Comparison of ENCODE assay signal across 25 cellular contexts in genomic region chr6:18147616-18148015, GRCh38. TPM values are rescaled to one million over a fixed set of nuclear protein-coding genes. Genes with fewer than 3 reads are reported as not detected.
DNase-seq lines count a peak whose midpoint lies in the region; ATAC-seq and TF ChIP-seq lines count a peak whose summit lies in the region.
"Had no signal": no experiment of that assay in that cellular context is flagged by ENCODE, and none has a peak within 500 bp of the region (broad histone marks: within the 10 kb centered on the region; RNA-seq: fewer than 3 reads in every experiment).

No MANE protein-coding gene starts in this region.

- POLR2A ChIA-PET in PC-3 (lab: Charles Lee; ENCODE audit: unreplicated experiment) = no interaction called here
- POLR2A ChIA-PET in CD4-positive, alpha-beta T cell (lab: Charles Lee) = no interaction called here

- TSS peak; percentile 42 for BruUV-seq in PC-3 (replicated peaks; lab: Mats Ljungman, UMichigan)

- no peaks in the 10 kb centered on the region for H3F3A ChIP-seq in PC-3 (ENCODE audit: low read length, unreplicated experiment)

- DNase-seq in PC-3 (no peak), epithelial cell of prostate (ENCODE audit: low read depth, low spot score) (no peak), transverse colon (no peak), putamen (ENCODE audit: low spot score) (no peak)
- DNase-seq in CD4-positive, alpha-beta T cell = no peak
- no peak for DNase-seq in T-helper 2 cell treated with Interferon-gamma antibody and Interleukin-4, amounts not matched to agents 5 μg/mL and 100 μg/mL, for 36 hours (ENCODE audit: low spot score)
- DNase-seq: activated CD4-positive, alpha-beta T cell treated with anti-CD3 and anti-CD28 coated beads, Interleukin-2, amount 50 U/mL, for 1 hour; activated naive CD4-positive, alpha-beta T cell treated with anti-CD3 and anti-CD28 coated beads, Interleukin-2, amount 10 ng/mL, durations not matched to agents 7 days and 5 days; amygdala; effector memory CD4-positive, alpha-beta T cell; KG1; left lung; natural killer cell; NCI-H1436 treated with DMSO at 0.1 percent for 48 hours; NCI-H446 treated with DMSO at 0.1 percent for 48 hours; pancreas; Right ventricle myocardium superior; stimulated activated CD4-positive, alpha-beta T cell treated with anti-CD3 and anti-CD28 coated beads, Interleukin-4, amount 100 ng/mL, for 24 hours; stimulated activated naive B cell treated with anti-CD40 and anti-IgM and Interleukin-4, amounts not matched to agents 10 μg/mL and 1 μg/mL and 100 μg/mL, for 72 hours; T-helper 9 cell; WERI-Rb-1 had no signal

- no peaks in the 10 kb centered on the region for H3K27me3 Mint-ChIP-seq in CD4-positive, alpha-beta T cell
- H3K27me3 Mint-ChIP-seq in T-helper 2 cell treated with Interferon-gamma antibody and Interleukin-4, amounts not matched to agents 5 μg/mL and 100 μg/mL, for 36 hours (ENCODE audit: low read depth) = no peaks in the 10 kb centered on the region
- H3K27me3 Mint-ChIP-seq: activated naive CD4-positive, alpha-beta T cell treated with anti-CD3 and anti-CD28 coated beads, Interleukin-2, amount 10 ng/mL, durations not matched to agents 7 days and 5 days; stimulated activated naive B cell treated with anti-CD40 and anti-IgM and Interleukin-4, amounts not matched to agents 10 μg/mL and 1 μg/mL and 100 μg/mL, for 72 hours had no signal

- H3K27me3 ChIP-seq in PC-3 (ENCODE audit: low read length) = no peaks in the 10 kb centered on the region
- no peaks in the 10 kb centered on the region for H3K27me3 ChIP-seq in liver (ENCODE audit: control insufficient read depth in 4 of 4, insufficient read depth in 4 of 4, low read length in 3 of 4)
- H3K27me3 ChIP-seq in transverse colon = no peaks in the 10 kb centered on the region
- H3K27me3 ChIP-seq in CD4-positive, alpha-beta T cell (ENCODE audit: control insufficient read depth, insufficient read depth, low read length) = no peaks in the 10 kb centered on the region
- H3K27me3 ChIP-seq: left lung, pancreas, right atrium auricular region, suprapubic skin had no signal

- TF ChIP-seq CTCF in PC-3 (conservative IDR thresholded peaks at IDR 0.05; ENCODE audit: low read depth, low read length) (no peak), liver (IDR thresholded peaks at IDR 0.05; ENCODE audit: low read depth, low read length, missing input control) (no peak), transverse colon (IDR thresholded peaks at IDR 0.05) (no peak)
- TF ChIP-seq CTCF in CD4-positive, alpha-beta T cell (IDR thresholded peaks at IDR 0.05) = no peak

- peaks cover 56% of the 10 kb centered on the region for H3K36me3 Mint-ChIP-seq in CD4-positive, alpha-beta T cell (ENCODE audit: low read depth)
- H3K36me3 Mint-ChIP-seq in T-helper 2 cell treated with Interferon-gamma antibody and Interleukin-4, amounts not matched to agents 5 μg/mL and 100 μg/mL, for 36 hours (ENCODE audit: low read depth) = peaks cover 17% of the 10 kb centered on the region

- no peak for TF ChIP-seq POLR2A in transverse colon (IDR thresholded peaks at IDR 0.05)

- intact Hi-C loops in PC-3 (cut with micrococcal nuclease) (loop anchor here (5.0 to 10.0 kb wide), 2 partner anchors 165 to 237 kb away; partner anchors contain the start of gene RNF144B), transverse colon (cut with DNase I; ENCODE audit: low total_unique reads) (no loop called here)
- intact Hi-C loops in CD4-positive, alpha-beta T cell (cut with DNase I, micrococcal nuclease) = no loop called here

- peaks cover 4% of the 10 kb centered on the region for H3K4me1 Mint-ChIP-seq in CD4-positive, alpha-beta T cell (ENCODE audit: low read depth)
- H3K4me1 Mint-ChIP-seq in T-helper 2 cell treated with Interferon-gamma antibody and Interleukin-4, amounts not matched to agents 5 μg/mL and 100 μg/mL, for 36 hours (ENCODE audit: low read depth) = peaks cover 3% of the 10 kb centered on the region

- H3K4me2 ChIP-seq in PC-3 (ENCODE audit: low read length) = peak overlapping the region; percentile 75

- H3K9ac ChIP-seq in PC-3 (ENCODE audit: low read length) (peak overlapping the region; percentile 80), liver (ENCODE audit: low read depth in 1 of 2, low read length in 2 of 2) (no peak overlapping the region)

- H3K27ac Mint-ChIP-seq in CD4-positive, alpha-beta T cell = no peak overlapping the region
- H3K27ac Mint-ChIP-seq in T-helper 2 cell treated with Interferon-gamma antibody and Interleukin-4, amounts not matched to agents 5 μg/mL and 100 μg/mL, for 36 hours = no peak overlapping the region
- H3K27ac Mint-ChIP-seq: activated naive CD4-positive, alpha-beta T cell treated with anti-CD3 and anti-CD28 coated beads, Interleukin-2, amount 10 ng/mL, durations not matched to agents 7 days and 5 days; natural killer cell; stimulated activated naive B cell treated with anti-CD40 and anti-IgM and Interleukin-4, amounts not matched to agents 10 μg/mL and 1 μg/mL and 100 μg/mL, for 72 hours had no signal

- no peaks in the 10 kb centered on the region for H3K9me3 ChIP-seq in PC-3 (ENCODE audit: low read length)
- H3K9me3 ChIP-seq in liver (ENCODE audit: control insufficient read depth in 4 of 4, low read length in 3 of 4) = no peaks in the 10 kb centered on the region
- no peaks in the 10 kb centered on the region for H3K9me3 ChIP-seq in transverse colon
- H3K9me3 ChIP-seq in CD4-positive, alpha-beta T cell (ENCODE audit: control insufficient read depth, low read length) = no peaks in the 10 kb centered on the region
- H3K9me3 ChIP-seq: left lung, pancreas, right atrium auricular region, suprapubic skin had no signal

- no peak overlapping the region for H2AFZ ChIP-seq in PC-3 (ENCODE audit: low read length)

- H3K4me1 ChIP-seq in PC-3 (ENCODE audit: insufficient read depth, low read length) (peaks cover 31% of the 10 kb centered on the region), liver (ENCODE audit: control insufficient read depth in 4 of 4, insufficient read depth in 4 of 4, low read length in 3 of 4) (peaks cover 2 to 15% (median 6%) of the 10 kb centered on the region in 4 donors), transverse colon (peaks cover 0 to 24% (median 11%) of the 10 kb centered on the region in 4 donors)
- H3K4me1 ChIP-seq: pancreas, right atrium auricular region, suprapubic skin had no signal

- H3K36me3 ChIP-seq in PC-3 (ENCODE audit: low read depth, low read length) = peaks cover 4% of the 10 kb centered on the region
- H3K36me3 ChIP-seq in liver (ENCODE audit: control insufficient read depth in 4 of 4, insufficient read depth in 3 of 4, low read depth in 1 of 4, low read length in 3 of 4) = peaks cover 0 to 26% (median 18%) of the 10 kb centered on the region in 4 donors
- H3K36me3 ChIP-seq in transverse colon = peaks cover 0 to 17% (median 2%) of the 10 kb centered on the region in 4 donors
- H3K36me3 ChIP-seq: pancreas had no signal

- H3K4me3 ChIP-seq in PC-3 (ENCODE audit: low read length) (0 out of 2 replicates have a peak overlapping the region, but pooled peaks have one; percentile 25), liver (ENCODE audit: low read depth in 1 of 3, low read length in 3 of 3) (no peak overlapping the region), transverse colon (no peak overlapping the region)
- H3K4me3 ChIP-seq: GM12878, left lung, pancreas, right atrium auricular region, suprapubic skin had no signal

- in situ Hi-C loops in transverse colon (cut with MboI; ENCODE audit: low pct_ligation_motif_present in 1 of 4, low pct_unique_long_range_greater_than_20kb in 1 of 4, low sequenced_read_pairs in 3 of 4) = loop anchor here in 2 of 4 donors (25.0 kb wide), 2 partner anchors 560 to 985 kb away; no protein-coding TSS in a partner anchor

- 73% methylated on average over 2 of the region's 2 CpGs for WGBS in liver
- WGBS in transverse colon (ENCODE audit: low coverage in 1 of 2), 2 donors = 89 to 94% methylated on average over 2 of the region's 2 CpGs

- H3K9me3 Mint-ChIP-seq in CD4-positive, alpha-beta T cell = no peaks in the 10 kb centered on the region
- H3K9me3 Mint-ChIP-seq in T-helper 2 cell treated with Interferon-gamma antibody and Interleukin-4, amounts not matched to agents 5 μg/mL and 100 μg/mL, for 36 hours = no peaks in the 10 kb centered on the region
- H3K9me3 Mint-ChIP-seq: activated naive CD4-positive, alpha-beta T cell treated with anti-CD3 and anti-CD28 coated beads, Interleukin-2, amount 10 ng/mL, durations not matched to agents 7 days and 5 days; natural killer cell; stimulated activated naive B cell treated with anti-CD40 and anti-IgM and Interleukin-4, amounts not matched to agents 10 μg/mL and 1 μg/mL and 100 μg/mL, for 72 hours had no signal

- H3K79me2 ChIP-seq in PC-3 (ENCODE audit: low read length) = no peaks in the 10 kb centered on the region

- no peaks in the 10 kb centered on the region for H4K20me1 ChIP-seq in PC-3 (ENCODE audit: low read length)

- H3K27ac ChIP-seq in PC-3 (ENCODE audit: low read length) = peak overlapping the region; percentile 97
- peak overlapping the region; percentile 93 for H3K27ac ChIP-seq in epithelial cell of prostate
- peak overlapping the region; percentile 54 to 74 for H3K27ac ChIP-seq in liver (ENCODE audit: low read depth in 1 of 2, low read length in 2 of 2)
- H3K27ac ChIP-seq in transverse colon = peak overlapping the region; percentile 27 to 74 (median 58)
- H3K27ac ChIP-seq in CD4-positive, alpha-beta T cell (ENCODE audit: low read depth, low read length) = no peak overlapping the region
- H3K27ac ChIP-seq: left lung, right atrium auricular region, suprapubic skin, WERI-Rb-1 had no signal

- H3K4me3 Mint-ChIP-seq in CD4-positive, alpha-beta T cell = no peak overlapping the region
- H3K4me3 Mint-ChIP-seq in T-helper 2 cell treated with Interferon-gamma antibody and Interleukin-4, amounts not matched to agents 5 μg/mL and 100 μg/mL, for 36 hours = no peak overlapping the region
- H3K4me3 Mint-ChIP-seq: activated naive CD4-positive, alpha-beta T cell treated with anti-CD3 and anti-CD28 coated beads, Interleukin-2, amount 10 ng/mL, durations not matched to agents 7 days and 5 days; natural killer cell; stimulated activated naive B cell treated with anti-CD40 and anti-IgM and Interleukin-4, amounts not matched to agents 10 μg/mL and 1 μg/mL and 100 μg/mL, for 72 hours had no signal

- CTCF ChIA-PET in PC-3 (lab: Charles Lee) = no interaction called here
- CTCF ChIA-PET in CD4-positive, alpha-beta T cell (lab: Charles Lee) = no interaction called here

- no peak for TF ChIP-seq EP300 in transverse colon (IDR thresholded peaks at IDR 0.05; ENCODE audit: low read depth)

- no peak for TF ChIP-seq RAD21 in liver (IDR thresholded peaks at IDR 0.05)

- no peak for ATAC-seq in PC-3
- no peak for ATAC-seq in CD4-positive, alpha-beta T cell (ENCODE audit: poor library complexity)
- ATAC-seq: GM12878; natural killer cell; stimulated activated naive B cell treated with anti-CD40 and anti-IgM and Interleukin-4, amounts not matched to agents 10 μg/mL and 1 μg/mL and 100 μg/mL, for 72 hours had no signal

- H3K9me2 ChIP-seq in PC-3 (replicated peaks; ENCODE audit: low read length) = no peaks in the 10 kb centered on the region

RNA-seq across cellular contexts. Expression of gene TPMT, which starts 7.3 kb away (rescaled TPM):
- total RNA-seq in PC-3 (2014; rRNA removed) (17.5 and 19.8 TPM in 2 replicates), liver (10 to 100 TPM; 10.3 to 28.6 TPM), transverse colon (10 to 100 TPM; 15.1 to 53.5 (median 32.8) TPM)
- 10 to 100 TPM; 25.3 to 26.2 TPM for polyA plus RNA-seq in liver
- total RNA-seq in CD4-positive, alpha-beta T cell = 1 to 10 TPM; 3.2 to 3.3 TPM

RNA-seq across cellular contexts. Expression of gene KDM1B, which starts 7.6 kb away (rescaled TPM):
- total RNA-seq in PC-3 (2014; rRNA removed) (25.0 and 31.1 TPM in 2 replicates), liver (10 to 100 TPM in 1 of 2 donors, 1 to 10 TPM in 1; 9.7 to 10.2 TPM), transverse colon (10 to 100 TPM; 18.9 to 70.7 (median 40.0) TPM)
- 1 to 10 TPM; 1.6 to 3.7 TPM for polyA plus RNA-seq in liver
- 1 to 10 TPM; 4.4 to 6.0 TPM for total RNA-seq in CD4-positive, alpha-beta T cell

RNA-seq across cellular contexts. Expression of gene NHLRC1, which starts 25.1 kb away (rescaled TPM):
- total RNA-seq in PC-3 (2014; rRNA removed) = 0.81 and 1.3 TPM in 2 replicates
- total RNA-seq in liver = 1 to 10 TPM; 2.1 to 4.4 TPM
- polyA plus RNA-seq in liver = 1 to 10 TPM; 2.4 to 3.5 TPM
- 1 to 10 TPM in 2 of 4 donors, not detected in 2; 1.1 to 2.1 TPM for total RNA-seq in transverse colon
- under 1 TPM in 1 of 2 experiments, not detected in 1; 0.11 TPM for total RNA-seq in CD4-positive, alpha-beta T cell
